37 cellular contexts compared by ENCODE assay signal in the genomic region with DNA sequence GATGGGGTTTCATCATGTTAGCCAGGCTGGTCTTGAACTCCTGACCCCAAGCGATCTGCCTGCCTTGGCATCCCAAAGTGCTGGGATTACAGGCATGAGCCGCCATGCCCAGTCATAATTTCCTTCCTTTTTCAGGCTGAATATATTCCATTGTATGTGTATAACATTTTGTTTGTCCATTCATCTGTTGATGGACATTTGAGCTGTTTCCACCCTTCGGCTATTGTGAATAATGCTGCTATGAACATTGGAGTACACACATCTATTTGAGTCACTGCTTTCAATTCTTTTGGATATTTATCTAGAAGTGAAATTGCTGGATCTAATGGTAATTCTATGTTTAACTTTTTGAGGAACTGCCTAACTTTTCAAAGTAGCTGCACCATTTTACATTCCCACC. TPM values are rescaled to one million over a fixed set of nuclear protein-coding genes. Genes with fewer than 3 reads are reported as not detected.
"Had no signal": no experiment of that assay in that cellular context is flagged by ENCODE, and none has a peak within 500 bp of the region (broad histone marks: within the 10 kb centered on the region; RNA-seq: fewer than 3 reads in every experiment).

No MANE protein-coding gene starts in this region.

- H3K27ac ChIP-seq: left lung, lower lobe of right lung, neural progenitor cell, neutrophil, parathyroid adenoma, psoas muscle, right atrium auricular region, right lobe of liver, stomach, testis, thyroid gland, transverse colon, upper lobe of left lung, vagina had no signal

- H3K9me3 ChIP-seq: left lung, lower lobe of right lung, neutrophil, psoas muscle, right atrium auricular region, right lobe of liver, testis, thyroid gland, transverse colon, upper lobe of left lung, vagina had no signal

- H3K4me3 ChIP-seq: left lung, lower lobe of right lung, neural progenitor cell, psoas muscle, right atrium auricular region, right lobe of liver, smooth muscle cell, stomach, testis, thyroid gland, transverse colon, upper lobe of left lung, vagina had no signal

- DNase-seq: hypothalamus; immature natural killer cell; kidney; left colon; left lung; lower lobe of right lung; mesenchymal stem cell; naive B cell; natural killer cell; nephron progenitor cell; occipital lobe; psoas muscle; right lobe of liver; stimulated activated CD4-positive, alpha-beta T cell treated with anti-CD3 and anti-CD28 coated beads, Interleukin-1b, Interleukin-23, amount 100 ng/mL, for 48 hours; stimulated activated CD4-positive, alpha-beta T cell treated with anti-CD3 and anti-CD28 coated beads, Interleukin-2, amount 100 ng/mL, for 48 hours; stimulated activated CD4-positive, alpha-beta T cell treated with anti-CD3 and anti-CD28 coated beads, Interleukin-4, amount 100 ng/mL, for 4 hours; stimulated activated CD8-positive, alpha-beta memory T cell treated with anti-CD3 and anti-CD28 coated beads, Interleukin-4, amount 100 ng/mL, for 48 hours; stimulated activated naive CD4-positive, alpha-beta T cell treated with Interleukin-2 at 50 U/mL for 16 hours; stomach; testis; thyroid gland; transverse colon; upper lobe of left lung had no signal

- H3K36me3 ChIP-seq: left lung, lower lobe of right lung, neural progenitor cell, neutrophil, right atrium auricular region, right lobe of liver, stomach, thyroid gland, transverse colon, upper lobe of left lung, vagina had no signal

- H3K27me3 ChIP-seq: right atrium auricular region, right lobe of liver, testis, vagina had no signal

- H3K4me1 ChIP-seq: left lung, neural progenitor cell, psoas muscle, right lobe of liver, thyroid gland, vagina had no signal

RNA-seq across cellular contexts. Expression of a gene that starts 34.6 kb away (rescaled TPM):
- total RNA-seq: kidney, left lung, lower lobe of right lung, mammary epithelial cell, mesothelial cell of epicardium, mononuclear cell, natural killer cell, occipital lobe, osteocyte, posterior vena cava, psoas muscle, renal cortical epithelial cell, right atrium auricular region, skeletal muscle tissue, smooth muscle cell, thyroid gland, upper lobe of left lung, urinary bladder, vagina had no signal
- polyA plus RNA-seq: immature natural killer cell, mammary epithelial cell, psoas muscle, smooth muscle cell, stomach, urinary bladder had no signal
